23 cellular contexts compared by ENCODE assay signal in genomic region chr4:27678027-27678426, GRCh38.
A peak's percentile ranks its signal among the peaks of the same experiment; 100 is the strongest.
DNase-seq lines count a peak whose midpoint lies in the region; ATAC-seq, FAIRE-seq and TF ChIP-seq lines count a peak whose summit lies in the region.
"Had no signal": no experiment of that assay in that cellular context is flagged by ENCODE, and none has a peak within 500 bp of the region (broad histone marks: within the 10 kb centered on the region; RNA-seq: fewer than 3 reads in every experiment).

No MANE protein-coding gene starts in this region.

- ATAC-seq in lower lobe of right lung, result peak; percentile 59 to 82
- ATAC-seq: A549; CD8-positive, alpha-beta T cell had no signal

- H3K4me3 ChIP-seq in adipocyte (ENCODE audit: low read length) (no peak overlapping the region), bronchial epithelial cell (ENCODE audit: low read depth, low read length) (no peak overlapping the region), lower lobe of right lung (no peak overlapping the region)
- H3K4me3 ChIP-seq: A549; BLaER1 treated with 17β-estradiol and CSF1 and Interleukin-3, amounts not matched to agents 10 nM and 100 nM had no signal

- no peak for FAIRE-seq in bronchial epithelial cell (lab: Jason Lieb, UNC)
- FAIRE-seq: A549, D721Med, G401.6, GM12891, GM19239 had no signal

- no peaks in the 10 kb centered on the region for H3K27me3 ChIP-seq in adipocyte (replicated peaks; ENCODE audit: control insufficient read depth, insufficient read depth, low read length)
- H3K27me3 ChIP-seq in bronchial epithelial cell (ENCODE audit: control insufficient read depth, insufficient read depth, low read length), result no peaks in the 10 kb centered on the region
- H3K27me3 ChIP-seq in lower lobe of right lung (ENCODE audit: low read depth), result no peaks in the 10 kb centered on the region
- H3K27me3 ChIP-seq: BLaER1 treated with 17β-estradiol and CSF1 and Interleukin-3, amounts not matched to agents 10 nM and 100 nM had no signal

- no peak overlapping the region for H3K27ac ChIP-seq in lower lobe of right lung
- H3K27ac ChIP-seq: 22Rv1; A549; BLaER1 treated with 17β-estradiol and CSF1 and Interleukin-3, amounts not matched to agents 10 nM and 100 nM; C4-2B had no signal

- H3K4me1 ChIP-seq in adipocyte (ENCODE audit: control insufficient read depth, insufficient read depth, low read length) (no peaks in the 10 kb centered on the region), lower lobe of right lung (no peaks in the 10 kb centered on the region)
- H3K4me1 ChIP-seq: A549; BLaER1 treated with 17β-estradiol and CSF1 and Interleukin-3, amounts not matched to agents 10 nM and 100 nM; Caco-2 had no signal

- H3K9ac ChIP-seq in adipocyte (ENCODE audit: low read length), result no peak overlapping the region
- H3K9ac ChIP-seq: BLaER1 treated with 17β-estradiol and CSF1 and Interleukin-3, amounts not matched to agents 10 nM and 100 nM had no signal

- TF ChIP-seq CTCF in bronchial epithelial cell (IDR thresholded peaks at IDR 0.05; ENCODE audit: insufficient read depth, low read length, severe bottlenecking), result no peak
- TF ChIP-seq CTCF in lower lobe of right lung (IDR thresholded peaks at IDR 0.05), result no peak

- intact Hi-C loops in lower lobe of right lung (cut with DNase I), result no loop called here

- H3K36me3 ChIP-seq in adipocyte (ENCODE audit: control insufficient read depth, insufficient read depth, low read length, severe bottlenecking) (no peaks in the 10 kb centered on the region), bronchial epithelial cell (ENCODE audit: control insufficient read depth, insufficient read depth, low read length) (no peaks in the 10 kb centered on the region), lower lobe of right lung (no peaks in the 10 kb centered on the region)
- H3K36me3 ChIP-seq: BLaER1 treated with 17β-estradiol and CSF1 and Interleukin-3, amounts not matched to agents 10 nM and 100 nM had no signal

- H3K9me3 ChIP-seq in adipocyte (ENCODE audit: control insufficient read depth, low read length) (no peaks in the 10 kb centered on the region), lower lobe of right lung (no peaks in the 10 kb centered on the region)
- H3K9me3 ChIP-seq: A549; BLaER1 treated with 17β-estradiol and CSF1 and Interleukin-3, amounts not matched to agents 10 nM and 100 nM; Caco-2 had no signal

- DNase-seq in EL (peak; percentile 13), adipocyte (ENCODE audit: low read depth) (peak; percentile 23), bronchial epithelial cell (ENCODE audit: low read depth) (peak; percentile 6), lower lobe of right lung (no peak), NCI-H510A (lab: John Stamatoyannopoulos, UW) (no peak), DMS79 treated with DMSO at 0.1 percent for 48 hours (lab: John Stamatoyannopoulos, UW) (no peak), NCI-H2107 treated with DMSO at 0.1 percent for 48 hours (lab: John Stamatoyannopoulos, UW; ENCODE audit: unreplicated experiment) (no peak)
- DNase-seq in activated T-cell treated with anti-CD3 and anti-CD28 coated beads, Interleukin-2, amount 50 U/mL, for 48 hours, result no peak
- DNase-seq: AML-193; Caco-2; Calu3; CD4-positive, alpha-beta T cell; CD8-positive, alpha-beta T cell; DND-41; GF-D8 had no signal

Comparison
In these comparisons a context has a peak if more than half of its experiments do, and no peak if none do; other contexts are left out.
1. DNase-seq: peak in EL (single experiment), adipocyte (single experiment) and bronchial epithelial cell (single experiment); none in lower lobe of right lung (single experiment), NCI-H510A (single experiment), DMS79 treated with DMSO at 0.1 percent for 48 hours (single experiment), NCI-H2107 treated with DMSO at 0.1 percent for 48 hours (single experiment) and activated T-cell treated with anti-CD3 and anti-CD28 coated beads, Interleukin-2, amount 50 U/mL, for 48 hours (0 of 2).